In genomic region chr14:67942311-67942710, GRCh38 we compare ENCODE assay signal across 12 cellular contexts.
DNase-seq lines count a peak whose midpoint lies in the region; ATAC-seq and TF ChIP-seq lines count a peak whose summit lies in the region.
"Had no signal": no experiment of that assay in that cellular context is flagged by ENCODE, and none has a peak within 500 bp of the region (broad histone marks: within the 10 kb centered on the region; RNA-seq: fewer than 3 reads in every experiment).

No MANE protein-coding gene starts in this region.

- TF ChIP-seq EP300 in esophagus muscularis mucosa (IDR thresholded peaks at IDR 0.05): no peak

- H3K4me3 Mint-ChIP-seq in nephron progenitor cell: no peak overlapping the region

- H3K27ac ChIP-seq in Peyer's patch (peak overlapping the region in 3 of 4 donors; percentile 32 to 71 (median 71)), esophagus muscularis mucosa (replicated peaks in 1 of 4) (peak overlapping the region; percentile 66 to 81 (median 78)), thyroid gland (peak overlapping the region in 2 of 3 donors; percentile 85 to 96)

- 52% methylated on average over 3 of the region's 3 CpGs for WGBS in esophagus muscularis mucosa
- 75 to 86% methylated on average over 3 of the region's 3 CpGs for WGBS in thyroid gland, 2 donors

- H3K27ac Mint-ChIP-seq in nephron progenitor cell: peak overlapping the region; percentile 99

- H3K4me3 ChIP-seq in Peyer's patch (no peak overlapping the region), esophagus muscularis mucosa (peak overlapping the region in 1 of 4 donors; percentile 5), thyroid gland (replicated peaks in 1 of 3) (no peak overlapping the region)

- TF ChIP-seq CTCF in Peyer's patch (IDR thresholded peaks at IDR 0.05): no peak
- TF ChIP-seq CTCF in esophagus muscularis mucosa (IDR thresholded peaks at IDR 0.05): no peak
- TF ChIP-seq CTCF in nephron progenitor cell (IDR thresholded peaks at IDR 0.05): no peak
- no peak for TF ChIP-seq CTCF in thyroid gland (IDR thresholded peaks at IDR 0.05)

- intact Hi-C loops in esophagus muscularis mucosa (cut with DNase I): loop anchor here (5.0 kb wide), 1 partner anchor 305 kb away; no protein-coding TSS in a partner anchor
- intact Hi-C loops in thyroid gland (cut with DNase I): no loop called here

- H3K9me3 Mint-ChIP-seq in nephron progenitor cell: peaks cover 4% of the 10 kb centered on the region

- no peaks in the 10 kb centered on the region for H3K36me3 Mint-ChIP-seq in nephron progenitor cell (ENCODE audit: low read depth)

- peaks cover 66% of the 10 kb centered on the region for H3K4me1 Mint-ChIP-seq in nephron progenitor cell

- no peaks in the 10 kb centered on the region for H3K36me3 ChIP-seq in Peyer's patch
- H3K36me3 ChIP-seq in esophagus muscularis mucosa: no peaks in the 10 kb centered on the region
- no peaks in the 10 kb centered on the region for H3K36me3 ChIP-seq in thyroid gland

- no peaks in the 10 kb centered on the region for H3K27me3 ChIP-seq in Peyer's patch
- H3K27me3 ChIP-seq in esophagus muscularis mucosa: no peaks in the 10 kb centered on the region
- no peaks in the 10 kb centered on the region for H3K27me3 ChIP-seq in thyroid gland

- no peak for ATAC-seq in HG02970 (IDR thresholded peaks at IDR 0.05; ENCODE audit: low FRiP score, unreplicated experiment)
- no peak for ATAC-seq in GM18870 (IDR thresholded peaks at IDR 0.05; ENCODE audit: unreplicated experiment)

- DNase-seq in Peyer's patch (no peak), esophagus muscularis mucosa (ENCODE audit: extremely low spot score) (no peak), nephron progenitor cell (no peak), thyroid gland (no peak), C1 segment of cervical spinal cord (lab: John Stamatoyannopoulos, UW) (no peak), NCI-H1417 treated with DMSO at 0.1 percent for 48 hours (lab: John Stamatoyannopoulos, UW) (no peak)
- DNase-seq: activated CD4-positive, alpha-beta T cell treated with anti-CD3 and anti-CD28 coated beads, Interleukin-2, amount 50 U/mL, for 4 hours; activated naive CD4-positive, alpha-beta T cell treated with Interleukin-2 at 50 U/mL for 16 hours; NCI-H524 treated with DMSO at 0.1 percent for 48 hours; small intestine had no signal

- H3K9me3 ChIP-seq in Peyer's patch (no peaks in the 10 kb centered on the region), esophagus muscularis mucosa (no peaks in the 10 kb centered on the region), thyroid gland (no peaks in the 10 kb centered on the region)

- H3K4me1 ChIP-seq in Peyer's patch (peaks cover 0 to 24% (median 0%) of the 10 kb centered on the region in 4 donors), esophagus muscularis mucosa (peaks cover 23 to 56% (median 53%) of the 10 kb centered on the region in 4 donors), thyroid gland (peaks cover 30 to 40% of the 10 kb centered on the region in 2 donors)

- H3K27me3 Mint-ChIP-seq in nephron progenitor cell (ENCODE audit: low read depth, poor library complexity): no peaks in the 10 kb centered on the region

- TF ChIP-seq POLR2A in Peyer's patch (IDR thresholded peaks at IDR 0.05) (no peak), esophagus muscularis mucosa (IDR thresholded peaks at IDR 0.05; ENCODE audit: low read depth) (no peak), thyroid gland (IDR thresholded peaks at IDR 0.05) (no peak)
